In genomic region chr1:23100074-23100748, GRCh38 we compare ENCODE assay signal across 1 cellular context.
TF ChIP-seq lines count a peak whose summit lies in the region.

No MANE protein-coding gene starts in this region.

TF ChIP-seq in GM12878, 131 proteins besides CTCF, POLR2A, EP300 and RAD21 (continued from another document):
- TF ChIP-seq, protein P1, sequence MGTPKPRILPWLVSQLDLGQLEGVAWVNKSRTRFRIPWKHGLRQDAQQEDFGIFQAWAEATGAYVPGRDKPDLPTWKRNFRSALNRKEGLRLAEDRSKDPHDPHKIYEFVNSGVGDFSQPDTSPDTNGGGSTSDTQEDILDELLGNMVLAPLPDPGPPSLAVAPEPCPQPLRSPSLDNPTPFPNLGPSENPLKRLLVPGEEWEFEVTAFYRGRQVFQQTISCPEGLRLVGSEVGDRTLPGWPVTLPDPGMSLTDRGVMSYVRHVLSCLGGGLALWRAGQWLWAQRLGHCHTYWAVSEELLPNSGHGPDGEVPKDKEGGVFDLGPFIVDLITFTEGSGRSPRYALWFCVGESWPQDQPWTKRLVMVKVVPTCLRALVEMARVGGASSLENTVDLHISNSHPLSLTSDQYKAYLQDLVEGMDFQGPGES (IDR thresholded peaks at IDR 0.05), result no peak
- TF ChIP-seq SIN3A (IDR thresholded peaks at IDR 0.05; ENCODE audit: low read depth, low read length) (no peak), ZSCAN29 (IDR thresholded peaks at IDR 0.05) (no peak), FOS (IDR thresholded peaks at IDR 0.05; ENCODE audit: borderline replicate concordance, extremely low read depth, insufficient read length) (no peak), IKZF2 (IDR thresholded peaks at IDR 0.05) (peak; percentile 25 to 37; a peak in 1 of 4 replicates), IKZF1 (conservative IDR thresholded peaks at IDR 0.05) (0 out of 2 replicates have a peak, but pooled peaks have one; percentile 16), KLF5 (IDR thresholded peaks at IDR 0.05; ENCODE audit: partially characterized antibody) (no peak), HCFC1 (IDR thresholded peaks at IDR 0.05; ENCODE audit: low read length) (no peak), CEBPZ (IDR thresholded peaks at IDR 0.05; ENCODE audit: low read depth, low read length) (no peak), TAF1 (IDR thresholded peaks at IDR 0.05; ENCODE audit: borderline replicate concordance, low read depth, low read length) (no peak), MEF2B (IDR thresholded peaks at IDR 0.05; ENCODE audit: partially characterized antibody, poor library complexity, severe bottlenecking) (peak; percentile 61)
